11 cellular contexts compared by ENCODE assay signal in genomic region chr2:95024960-95025405, GRCh38. TPM values are rescaled to one million over a fixed set of nuclear protein-coding genes. Genes with fewer than 3 reads are reported as not detected.
DNase-seq lines count a peak whose midpoint lies in the region; ATAC-seq and TF ChIP-seq lines count a peak whose summit lies in the region.
"Had no signal": no experiment of that assay in that cellular context is flagged by ENCODE, and none has a peak within 500 bp of the region (broad histone marks: within the 10 kb centered on the region; RNA-seq: fewer than 3 reads in every experiment).

No MANE protein-coding gene starts in this region.

- H3K4me1 ChIP-seq in left lung: peaks cover 5 to 14% of the 10 kb centered on the region in 2 donors
- H3K4me1 ChIP-seq in transverse colon: peaks cover 0 to 23% (median 16%) of the 10 kb centered on the region in 4 donors

- in situ Hi-C loops in transverse colon (cut with MboI; ENCODE audit: low pct_ligation_motif_present in 1 of 4, low pct_unique_long_range_greater_than_20kb in 1 of 4, low sequenced_read_pairs in 3 of 4): no loop called here

- no peak for TF ChIP-seq CTCF in left lung (IDR thresholded peaks at IDR 0.05)
- no peak for TF ChIP-seq CTCF in transverse colon (IDR thresholded peaks at IDR 0.05)

- peaks cover 24% of the 10 kb centered on the region for H3K36me3 Mint-ChIP-seq in activated naive CD8-positive, alpha-beta T cell treated with anti-CD3 and anti-CD28 coated beads, Interleukin-2, amount 10 ng/mL, durations not matched to agents 7 days and 5 days

- peak overlapping the region; percentile 21 to 38 for H3K4me3 ChIP-seq in left lung
- peak overlapping the region in 2 of 4 donors; percentile 29 to 45 for H3K4me3 ChIP-seq in transverse colon

- H3K27ac Mint-ChIP-seq in activated naive CD8-positive, alpha-beta T cell treated with anti-CD3 and anti-CD28 coated beads, Interleukin-2, amount 10 ng/mL, durations not matched to agents 7 days and 5 days: peak overlapping the region; percentile 75
- H3K27ac Mint-ChIP-seq: dendritic cell treated with granulocyte-macrophage colony-stimulating factor and Interleukin-4, amounts not matched to agents 40 ng/mL and 50 ng/mL, for 4 days had no signal

- no peak overlapping the region for H3K27ac ChIP-seq in left lung
- peak overlapping the region in 3 of 4 donors; percentile 46 to 58 (median 54) for H3K27ac ChIP-seq in transverse colon
- H3K27ac ChIP-seq: C4-2B had no signal

- intact Hi-C loops in Right ventricle myocardium inferior (cut with DNase I): loop anchor here (2.0 kb wide), 1 partner anchor 28 kb away; no protein-coding TSS in a partner anchor
- intact Hi-C loops in Right ventricle myocardium superior (cut with DNase I): no loop called here
- intact Hi-C loops in left lung (cut with DNase I): loop anchor here in 1 of 2 donors (5.0 to 10.0 kb wide), 2 partner anchors 52 to 90 kb away; no protein-coding TSS in a partner anchor
- intact Hi-C loops in transverse colon (cut with DNase I; ENCODE audit: low total_unique reads): no loop called here

- no peaks in the 10 kb centered on the region for H3K9me3 Mint-ChIP-seq in activated naive CD8-positive, alpha-beta T cell treated with anti-CD3 and anti-CD28 coated beads, Interleukin-2, amount 10 ng/mL, durations not matched to agents 7 days and 5 days
- H3K9me3 Mint-ChIP-seq: dendritic cell treated with granulocyte-macrophage colony-stimulating factor and Interleukin-4, amounts not matched to agents 40 ng/mL and 50 ng/mL, for 4 days had no signal

- H3K9me3 ChIP-seq in left lung (no peaks in the 10 kb centered on the region), transverse colon (no peaks in the 10 kb centered on the region)

- H3K27me3 Mint-ChIP-seq in activated naive CD8-positive, alpha-beta T cell treated with anti-CD3 and anti-CD28 coated beads, Interleukin-2, amount 10 ng/mL, durations not matched to agents 7 days and 5 days: peaks cover 2% of the 10 kb centered on the region

- ATAC-seq in Right ventricle myocardium inferior (no peak), Right ventricle myocardium superior (ENCODE audit: poor library complexity) (no peak), left lung (no peak), GM19035 (IDR thresholded peaks at IDR 0.05; ENCODE audit: unreplicated experiment) (no peak)
- ATAC-seq in activated naive CD8-positive, alpha-beta T cell treated with anti-CD3 and anti-CD28 coated beads, Interleukin-2, amount 10 ng/mL, durations not matched to agents 7 days and 5 days (ENCODE audit: low read depth): no peak

- DNase-seq in Right ventricle myocardium inferior (ENCODE audit: missing footprints) (peak; percentile 37), Right ventricle myocardium superior (no peak), left lung (no peak), transverse colon (no peak), NCI-H1105 treated with DMSO at 0.1 percent for 48 hours (lab: John Stamatoyannopoulos, UW) (no peak)
- DNase-seq in activated naive CD8-positive, alpha-beta T cell treated with anti-CD3 and anti-CD28 coated beads, Interleukin-2, amount 10 ng/mL, durations not matched to agents 7 days and 5 days: peak; percentile 55
- no peak for DNase-seq in effector CD8-positive, alpha-beta T cell (lab: John Stamatoyannopoulos, UW)

- H3K27me3 ChIP-seq in left lung: peaks cover 33 to 85% of the 10 kb centered on the region in 2 donors
- peaks cover 65% of the 10 kb centered on the region for H3K27me3 ChIP-seq in transverse colon

- POLR2A ChIA-PET in activated naive CD8-positive, alpha-beta T cell treated with anti-CD3 and anti-CD28 coated beads, Interleukin-2, amount 10 ng/mL, durations not matched to agents 7 days and 5 days (lab: Charles Lee): interaction anchor here (1.1 to 8.0 kb wide), 11 partner anchors 10 to 182 kb away, joined by 3 to 358 read pairs (median 9); partner anchors contain the start of genes MRPS5 and ZNF892

- 28% methylated on average over 24 of the region's 30 CpGs; no CpG with 5 or more reads in 1 of the 2 donors for WGBS in transverse colon (ENCODE audit: low coverage in 1 of 2), 2 donors

- H3K4me1 Mint-ChIP-seq in activated naive CD8-positive, alpha-beta T cell treated with anti-CD3 and anti-CD28 coated beads, Interleukin-2, amount 10 ng/mL, durations not matched to agents 7 days and 5 days: peaks cover 42% of the 10 kb centered on the region

- no peak for TF ChIP-seq EP300 in transverse colon (IDR thresholded peaks at IDR 0.05; ENCODE audit: low read depth)

- no peaks in the 10 kb centered on the region for H3K36me3 ChIP-seq in left lung
- H3K36me3 ChIP-seq in transverse colon: no peaks in the 10 kb centered on the region

- TF ChIP-seq POLR2A in transverse colon (IDR thresholded peaks at IDR 0.05): no peak

- H3K4me3 Mint-ChIP-seq in activated naive CD8-positive, alpha-beta T cell treated with anti-CD3 and anti-CD28 coated beads, Interleukin-2, amount 10 ng/mL, durations not matched to agents 7 days and 5 days: peak overlapping the region; percentile 81
- H3K4me3 Mint-ChIP-seq: dendritic cell treated with granulocyte-macrophage colony-stimulating factor and Interleukin-4, amounts not matched to agents 40 ng/mL and 50 ng/mL, for 4 days had no signal

RNA-seq across cellular contexts. Expression of gene MAL, which starts 0.5 kb away (rescaled TPM):
- total RNA-seq in Right ventricle myocardium inferior (8.7 TPM), Right ventricle myocardium superior (5.5 TPM), left lung (10 to 100 TPM in 1 of 2 donors, 1 to 10 TPM in 1; 1.8 to 13.6 TPM), transverse colon (10 to 100 TPM in 1 of 4 donors, 1 to 10 TPM in 3; 3.7 to 14.3 (median 5.1) TPM)
- total RNA-seq in activated naive CD8-positive, alpha-beta T cell treated with anti-CD3 and anti-CD28 coated beads, Interleukin-2, amount 10 ng/mL, durations not matched to agents 7 days and 5 days: 100 to 1,000 TPM; 174 to 184 TPM
- total RNA-seq: LHCN-M2 had no signal

Comparison
In these comparisons a context has a peak if more than half of its experiments do, and no peak if none do; other contexts are left out.
1. DNase-seq: peak in Right ventricle myocardium inferior (single experiment) and activated naive CD8-positive, alpha-beta T cell treated with anti-CD3 and anti-CD28 coated beads, Interleukin-2, amount 10 ng/mL, durations not matched to agents 7 days and 5 days (single experiment); none in Right ventricle myocardium superior (single experiment), left lung (0 of 2), transverse colon (single experiment), effector CD8-positive, alpha-beta T cell (single experiment) and NCI-H1105 treated with DMSO at 0.1 percent for 48 hours (single experiment).
2. H3K27ac ChIP-seq: peak in transverse colon (3 of 4); none in left lung (0 of 2).
3. RNA of gene MAL, which starts 0.5 kb away (total RNA-seq): 174 to 184 TPM in activated naive CD8-positive, alpha-beta T cell treated with anti-CD3 and anti-CD28 coated beads, Interleukin-2, amount 10 ng/mL, durations not matched to agents 7 days and 5 days; 1.8 to 13.6 TPM in left lung, 8.7 TPM in Right ventricle myocardium inferior (single experiment), 5.5 TPM in Right ventricle myocardium superior (single experiment) and 3.7 to 14.3 TPM in transverse colon; every median in the first group is over 10 times any median in the second.